In genomic region chr22:35472488-35472887, GRCh38 we compare ENCODE assay signal across 1 cellular context.
A peak's percentile ranks its signal among the peaks of the same experiment; 100 is the strongest.
TF ChIP-seq lines count a peak whose summit lies in the region.

No MANE protein-coding gene starts in this region.

TF ChIP-seq in IMR-90, 13 proteins besides CTCF, POLR2A, EP300 and RAD21 (continued from another document):
- TF ChIP-seq ELK1 (IDR thresholded peaks at IDR 0.05; ENCODE audit: borderline replicate concordance, low read depth, low read length) (no peak), NFE2L2 (IDR thresholded peaks at IDR 0.05; ENCODE audit: low read depth, low read length) (no peak), MAFK (IDR thresholded peaks at IDR 0.05; ENCODE audit: low read depth, low read length) (0 out of 2 replicates have a peak, but pooled peaks have one; percentile 22), MAZ (IDR thresholded peaks at IDR 0.05; ENCODE audit: borderline replicate concordance, low read depth, low read length) (no peak)
